Comparison of ENCODE assay signal across 21 cellular contexts in genomic region chr4:152773322-152773721, GRCh38. TPM values are rescaled to one million over a fixed set of nuclear protein-coding genes. Genes with fewer than 3 reads are reported as not detected.
DNase-seq lines count a peak whose midpoint lies in the region; ATAC-seq, FAIRE-seq and TF ChIP-seq lines count a peak whose summit lies in the region.
"Had no signal": no experiment of that assay in that cellular context is flagged by ENCODE, and none has a peak within 500 bp of the region (broad histone marks: within the 10 kb centered on the region; RNA-seq: fewer than 3 reads in every experiment).

No MANE protein-coding gene starts in this region.

- H3K27me3 ChIP-seq in IMR-90 (ENCODE audit: control insufficient read depth, insufficient read depth, low read length): peaks cover 12% of the 10 kb centered on the region; the same call in 1 of the 2 replicates
- no peaks in the 10 kb centered on the region for H3K27me3 ChIP-seq in H1 (replicated peaks in 1 of 4; ENCODE audit: control insufficient read depth in 3 of 4, extremely low read depth in 1 of 4, insufficient read depth in 3 of 4, low read length in 3 of 4)
- H3K27me3 ChIP-seq in left lung: no peaks in the 10 kb centered on the region
- H3K27me3 ChIP-seq: BLaER1 treated with 17β-estradiol and CSF1 and Interleukin-3, amounts not matched to agents 10 nM and 100 nM had no signal

- ATAC-seq in A549: no peak
- ATAC-seq in IMR-90 (ENCODE audit: low read depth): no peak
- ATAC-seq in left lung: no peak
- ATAC-seq: CD8-positive, alpha-beta T cell had no signal

- H2AK9ac ChIP-seq in IMR-90 (replicated peaks; ENCODE audit: low read depth, low read length, poor library complexity): no peak overlapping the region

- H3K4me3 ChIP-seq in A549 (no peak overlapping the region), IMR-90 (ENCODE audit: insufficient read depth, low read depth, low read length) (no peak overlapping the region), H1 (ENCODE audit: extremely low read depth in 1 of 4, insufficient read depth in 2 of 4, low read depth in 3 of 4, low read length in 4 of 4) (no peak overlapping the region), left lung (no peak overlapping the region)
- H3K4me3 ChIP-seq: BLaER1 treated with 17β-estradiol and CSF1 and Interleukin-3, amounts not matched to agents 10 nM and 100 nM; GM12878 had no signal

- H4K5ac ChIP-seq in IMR-90 (ENCODE audit: low read depth, low read length) (no peak overlapping the region), H1 (ENCODE audit: insufficient read length, low read depth, low read length) (no peak overlapping the region)

- no peak overlapping the region for H2BK15ac ChIP-seq in IMR-90 (ENCODE audit: low read depth, low read length)
- no peak overlapping the region for H2BK15ac ChIP-seq in H1 (ENCODE audit: low read length)

- H2BK120ac ChIP-seq in IMR-90 (ENCODE audit: low read depth, low read length): no peak overlapping the region
- H2BK120ac ChIP-seq in H1 (replicated peaks; ENCODE audit: low read depth, low read length): no peak overlapping the region

- TF ChIP-seq EP300 in A549 (IDR thresholded peaks at IDR 0.05) (no peak), H1 (IDR thresholded peaks at IDR 0.05; ENCODE audit: borderline replicate concordance in 1 of 2, low read depth in 2 of 2, low read length in 2 of 2) (no peak)

- H3K9ac ChIP-seq in IMR-90 (ENCODE audit: low read depth, low read length) (no peak overlapping the region), H1 (replicated peaks in 1 of 4; ENCODE audit: extremely low read depth in 1 of 4, low read depth in 3 of 4, low read length in 3 of 4) (no peak overlapping the region)
- H3K9ac ChIP-seq: BLaER1 treated with 17β-estradiol and CSF1 and Interleukin-3, amounts not matched to agents 10 nM and 100 nM had no signal

- H3K23ac ChIP-seq in IMR-90 (ENCODE audit: low read depth, low read length): no peak overlapping the region
- H3K23ac ChIP-seq in H1 (ENCODE audit: insufficient read length): no peak overlapping the region

- no peak for TF ChIP-seq POLR2A in A549 (IDR thresholded peaks at IDR 0.05; ENCODE audit: low read length)
- TF ChIP-seq POLR2A in IMR-90 (IDR thresholded peaks at IDR 0.05; ENCODE audit: low read depth, low read length): no peak
- no peak for TF ChIP-seq POLR2A in H1 (IDR thresholded peaks at IDR 0.05; ENCODE audit: control extremely low read depth in 1 of 2, low read depth in 2 of 2, low read length in 2 of 2)

- no peaks in the 10 kb centered on the region for H3K36me3 ChIP-seq in IMR-90 (ENCODE audit: control insufficient read depth, insufficient read depth, low read length)
- H3K36me3 ChIP-seq in H1 (ENCODE audit: control insufficient read depth in 2 of 4, insufficient read depth in 4 of 4, low read length in 3 of 4): no peaks in the 10 kb centered on the region
- H3K36me3 ChIP-seq in left lung: no peaks in the 10 kb centered on the region
- H3K36me3 ChIP-seq: BLaER1 treated with 17β-estradiol and CSF1 and Interleukin-3, amounts not matched to agents 10 nM and 100 nM had no signal

- no TSS peak for BruUV-seq in IMR-90 (replicated peaks; lab: Mats Ljungman, UMichigan)

- H2AFZ ChIP-seq in IMR-90 (replicated peaks; ENCODE audit: low read length, poor library complexity) (no peak overlapping the region), H1 (ENCODE audit: low read length) (no peak overlapping the region)

- no peaks in the 10 kb centered on the region for H3K23me2 ChIP-seq in H1 (ENCODE audit: low read depth, low read length)

- H3K27ac ChIP-seq in A549 (no peak overlapping the region), IMR-90 (ENCODE audit: insufficient read depth, low read length) (no peak overlapping the region), H1 (ENCODE audit: low read depth, low read length) (no peak overlapping the region), left lung (no peak overlapping the region)
- H3K27ac ChIP-seq: BLaER1 treated with 17β-estradiol and CSF1 and Interleukin-3, amounts not matched to agents 10 nM and 100 nM; C4-2B had no signal

- no peak overlapping the region for H3K18ac ChIP-seq in IMR-90 (ENCODE audit: low read depth, low read length)
- H3K18ac ChIP-seq in H1 (ENCODE audit: extremely low read depth, low read length): no peak overlapping the region

- in situ Hi-C loops in IMR-90 (cut with MboI; ENCODE audit: low sequenced_read_pairs): no loop called here

- dilution Hi-C loops in IMR-90 (cut with HindIII; ENCODE audit: low sequenced_read_pairs, unreplicated experiment): no loop called here

- intact Hi-C loops in IMR-90 (cut with micrococcal nuclease) (no loop called here), left lung (cut with DNase I) (no loop called here)

- H3K4ac ChIP-seq in IMR-90 (ENCODE audit: low read depth, low read length): no peak overlapping the region
- H3K4ac ChIP-seq in H1 (replicated peaks; ENCODE audit: insufficient read length, low read depth, low read length): no peak overlapping the region

- no peaks in the 10 kb centered on the region for H3K9me1 ChIP-seq in IMR-90 (ENCODE audit: insufficient read depth, low read length)

- no peaks in the 10 kb centered on the region for H3K79me1 ChIP-seq in IMR-90 (ENCODE audit: low read depth in 1 of 2, low read length in 2 of 2)
- no peaks in the 10 kb centered on the region for H3K79me1 ChIP-seq in H1 (ENCODE audit: low read depth, low read length)

- no peak overlapping the region for H4K8ac ChIP-seq in IMR-90 (ENCODE audit: low read depth in 2 of 2, low read length in 2 of 2)
- no peak overlapping the region for H4K8ac ChIP-seq in H1 (ENCODE audit: extremely low read depth, insufficient read depth, low read length)

- H3K9me3 ChIP-seq in A549 (no peaks in the 10 kb centered on the region), IMR-90 (ENCODE audit: control insufficient read depth, insufficient read depth, low read length) (no peaks in the 10 kb centered on the region), H1 (ENCODE audit: insufficient read depth in 2 of 2, low read depth in 1 of 2, low read length in 1 of 2) (no peaks in the 10 kb centered on the region), left lung (no peaks in the 10 kb centered on the region)
- H3K9me3 ChIP-seq: BLaER1 treated with 17β-estradiol and CSF1 and Interleukin-3, amounts not matched to agents 10 nM and 100 nM; Caco-2 had no signal

- H2AK5ac ChIP-seq in IMR-90 (ENCODE audit: low read depth, low read length) (no peak overlapping the region), H1 (ENCODE audit: low read depth, low read length) (no peak overlapping the region)

- no peaks in the 10 kb centered on the region for H3K79me2 ChIP-seq in H1 (ENCODE audit: control insufficient read depth in 1 of 2, insufficient read depth in 2 of 2, low read length in 2 of 2)

- H2BK20ac ChIP-seq in IMR-90 (ENCODE audit: low read depth, low read length) (no peak overlapping the region), H1 (ENCODE audit: low read length) (no peak overlapping the region)

- no peak overlapping the region for H3K56ac ChIP-seq in IMR-90 (ENCODE audit: extremely low read depth, insufficient read depth, low read length)
- H3K56ac ChIP-seq in H1 (replicated peaks; ENCODE audit: insufficient read length, low read depth, low read length): no peak overlapping the region

- CTCF ChIA-PET in A549 (lab: Yijun Ruan, JAX) (no interaction called here), IMR-90 (lab: Yijun Ruan, JAX) (no interaction called here), H1 (lab: Charles Lee; ENCODE audit: partially characterized antibody) (no interaction called here)

- POLR2A ChIA-PET in A549 (lab: Yijun Ruan, JAX): no interaction called here
- POLR2A ChIA-PET in IMR-90 (lab: Charles Lee; ENCODE audit: unreplicated experiment): no interaction called here
- POLR2A ChIA-PET in H1 (lab: Charles Lee; ENCODE audit: partially characterized antibody): no interaction called here

- H3K4me2 ChIP-seq in A549 (no peak overlapping the region), IMR-90 (ENCODE audit: low read depth, low read length) (no peak overlapping the region), H1 (ENCODE audit: insufficient read depth in 1 of 2, low read depth in 2 of 2, low read length in 2 of 2) (no peak overlapping the region)
- H3K4me2 ChIP-seq: BLaER1 treated with 17β-estradiol and CSF1 and Interleukin-3, amounts not matched to agents 10 nM and 100 nM had no signal

- H4K91ac ChIP-seq in IMR-90 (ENCODE audit: insufficient read depth, low read depth, low read length) (no peak overlapping the region), H1 (replicated peaks; ENCODE audit: insufficient read length, low read length) (no peak overlapping the region)

- WGBS in A549 (ENCODE audit: missing lambda C conversion rate): 75% methylated on average over 2 of the region's 2 CpGs
- WGBS in IMR-90 (ENCODE audit: extremely low coverage in 2 of 2, insufficient read length in 1 of 2), 2 experiments: no CpG with 5 or more reads among the region's 2 CpGs
- WGBS in H1 (ENCODE audit: extremely low coverage in 1 of 2, insufficient coverage in 1 of 2, insufficient read length in 1 of 2, insufficient replicate concordance in 2 of 2, low coverage in 1 of 2, low lambda C conversion rate in 2 of 2, missing lambda C conversion rate in 1 of 2), 2 experiments: 94% methylated on average over 2 of the region's 2 CpGs; no CpG with 5 or more reads in 1 of the 2 experiments

- H2BK5ac ChIP-seq in IMR-90 (ENCODE audit: low read depth, low read length, poor library complexity, severe bottlenecking) (no peak overlapping the region), H1 (ENCODE audit: low read depth, low read length) (no peak overlapping the region)

- TF ChIP-seq CTCF in A549 (IDR thresholded peaks at IDR 0.05) (no peak), IMR-90 (conservative IDR thresholded peaks at IDR 0.05; ENCODE audit: low read depth, low read length) (no peak), H1 (IDR thresholded peaks at IDR 0.05; ENCODE audit: control extremely low read depth in 1 of 3, insufficient read depth in 1 of 3, low read depth in 1 of 3, low read length in 3 of 3) (no peak), left lung (IDR thresholded peaks at IDR 0.05) (no peak)

- TF ChIP-seq RAD21 in A549 (conservative IDR thresholded peaks at IDR 0.05 in 1 of 2, IDR thresholded peaks at IDR 0.05 in 1 of 2) (no peak), IMR-90 (IDR thresholded peaks at IDR 0.05; ENCODE audit: low read length) (no peak), H1 (IDR thresholded peaks at IDR 0.05 in 1 of 2, conservative IDR thresholded peaks at IDR 0.05 in 1 of 2; ENCODE audit: low read depth in 2 of 2, low read length in 2 of 2) (no peak)

- peaks cover 9% of the 10 kb centered on the region for H3K4me1 ChIP-seq in A549
- H3K4me1 ChIP-seq in IMR-90 (ENCODE audit: control insufficient read depth, insufficient read depth, low read length): no peaks in the 10 kb centered on the region
- H3K4me1 ChIP-seq in H1 (replicated peaks in 1 of 4; ENCODE audit: control insufficient read depth in 3 of 4, insufficient read depth in 4 of 4, low read length in 3 of 4): no peaks in the 10 kb centered on the region
- H3K4me1 ChIP-seq in left lung: peaks cover 0 to 4% of the 10 kb centered on the region in 2 donors

- H3K14ac ChIP-seq in IMR-90 (replicated peaks; ENCODE audit: low read depth, low read length): no peak overlapping the region
- H3K14ac ChIP-seq in H1 (ENCODE audit: insufficient read length): no peak overlapping the region

- H2BK12ac ChIP-seq in H1 (ENCODE audit: low read depth, low read length): no peak overlapping the region

- DNase-seq in A549 (ENCODE audit: low read depth in 1 of 2, low spot score in 1 of 2) (no peak), IMR-90 (no peak), H1 (ENCODE audit: low read depth in 1 of 2, low spot score in 2 of 2) (no peak), anterior cingulate cortex (lab: John Stamatoyannopoulos, UW) (no peak), left lung (no peak)
- DNase-seq: 8988T; AML-193; Caco-2; Calu3; CD4-positive, alpha-beta T cell; CD8-positive, alpha-beta T cell; DMS79 treated with DMSO at 0.1 percent for 48 hours had no signal

- H4K20me1 ChIP-seq in IMR-90 (ENCODE audit: insufficient read depth, low read length) (no peaks in the 10 kb centered on the region), H1 (replicated peaks in 1 of 2; ENCODE audit: control insufficient read depth in 1 of 2, insufficient read depth in 2 of 2, low read length in 2 of 2) (no peaks in the 10 kb centered on the region)
- H4K20me1 ChIP-seq: BLaER1 treated with 17β-estradiol and CSF1 and Interleukin-3, amounts not matched to agents 10 nM and 100 nM had no signal

- FAIRE-seq in A549 (lab: Jason Lieb, UNC) (no peak), H1 (lab: Jason Lieb, UNC) (no peak)
- FAIRE-seq: A204.1, D721Med, G401.6, GM12878, GM12892, GM18507 had no signal

RNA-seq across cellular contexts. Expression of gene TIGD4, which starts 6.2 kb away (rescaled TPM):
- polyA plus RNA-seq in A549 (2011; rRNA removed) (0.44 and 0.45 TPM in 2 replicates), A549 (2017; fragmentation: RNase III; extraction: RNeasy Plus Mini Kit Qiagen cat#74134 plus additional on column Dnase treatment) (0.30 to 0.38 TPM (median 0.33 TPM) in 3 replicates), IMR-90 (2012; rRNA removed) (0.03 TPM in 1 of 2 replicates, not detected in the other), H1 (2011; rRNA removed) (0.20 and 0.42 TPM in 2 replicates)
- polyA plus RNA-seq in A549 (2012; cell fraction: cytosol; rRNA removed): 0.09 and 0.12 TPM in 2 replicates
- polyA plus RNA-seq in A549 (2012; cell fraction: nucleus; rRNA removed): 0.05 and 0.09 TPM in 2 replicates
- 0.19 and 0.37 TPM in 2 replicates for polyA minus RNA-seq in A549 (2011; rRNA and poly(A)+ RNA removed)
- total RNA-seq in IMR-90 (2012; rRNA removed) (not detected in 2 replicates), left lung (under 1 TPM; 0.38 to 0.39 TPM)
- not detected in 2 replicates for polyA plus RNA-seq in IMR-90 (2012; cell fraction: cytosol; rRNA removed)
- polyA plus RNA-seq in IMR-90 (2012; cell fraction: nucleus; rRNA removed; ENCODE audit: low replicate concordance): 0.02 TPM in 1 of 2 replicates, not detected in the other
- 1.8 and 2.3 TPM in 2 replicates for total RNA-seq in H1 (2021; fragmentation: NEBNext Ultra II Directional; extraction: Animal tissue kit (Norgen Biotek cat#: 25700))
- polyA plus RNA-seq in H1 (2011; cell fraction: cytosol; rRNA removed): 0.74 TPM
- 0.50 TPM for polyA plus RNA-seq in H1 (2011; cell fraction: nucleus; rRNA removed)
- 1.0 to 2.7 TPM (median 1.1 TPM) in 4 replicates for polyA plus RNA-seq in H1 (2012, experiment 1 of 2)
- polyA plus RNA-seq in H1 (2012, experiment 2 of 2): 0.08 TPM
- 1.7 TPM for polyA plus RNA-seq in H1 (2013, experiment 1 of 2)
- polyA plus RNA-seq in H1 (2013, experiment 2 of 2): 1.7 TPM
- polyA minus RNA-seq in H1 (2011; rRNA and poly(A)+ RNA removed): 0.82 and 1.0 TPM in 2 replicates
- polyA minus RNA-seq in H1 (2011; cell fraction: cytosol; rRNA and poly(A)+ RNA removed): 2.2 TPM
- polyA minus RNA-seq in H1 (2011; cell fraction: nucleus; rRNA and poly(A)+ RNA removed): 3.4 TPM
- polyA plus RNA-seq: BJ had no signal

RNA-seq across cellular contexts. Expression of gene ARFIP1, which starts 6.4 kb away (rescaled TPM):
- polyA plus RNA-seq in A549 (2011; rRNA removed) (27.6 and 39.2 TPM in 2 replicates), A549 (2017; fragmentation: RNase III; extraction: RNeasy Plus Mini Kit Qiagen cat#74134 plus additional on column Dnase treatment) (17.0 to 17.5 TPM (median 17.1 TPM) in 3 replicates), IMR-90 (2012; rRNA removed) (12.7 and 13.8 TPM in 2 replicates), H1 (2011; rRNA removed) (9.1 and 13.5 TPM in 2 replicates)
- polyA plus RNA-seq in A549 (2012; cell fraction: cytosol; rRNA removed): 5.8 and 6.4 TPM in 2 replicates
- 3.3 and 5.1 TPM in 2 replicates for polyA plus RNA-seq in A549 (2012; cell fraction: nucleus; rRNA removed)
- 8.6 and 9.4 TPM in 2 replicates for polyA minus RNA-seq in A549 (2011; rRNA and poly(A)+ RNA removed)
- total RNA-seq in IMR-90 (2012; rRNA removed) (30.5 and 37.5 TPM in 2 replicates), left lung (10 to 100 TPM; 34.7 to 36.4 TPM)
- 1.9 and 3.3 TPM in 2 replicates for polyA plus RNA-seq in IMR-90 (2012; cell fraction: cytosol; rRNA removed)
- 0.71 and 6.6 TPM in 2 replicates for polyA plus RNA-seq in IMR-90 (2012; cell fraction: nucleus; rRNA removed; ENCODE audit: low replicate concordance)
- 36.3 and 38.0 TPM in 2 replicates for total RNA-seq in H1 (2021; fragmentation: NEBNext Ultra II Directional; extraction: Animal tissue kit (Norgen Biotek cat#: 25700))
- 19.9 TPM for polyA plus RNA-seq in H1 (2011; cell fraction: cytosol; rRNA removed)
- 4.0 TPM for polyA plus RNA-seq in H1 (2011; cell fraction: nucleus; rRNA removed)
- 14.8 to 28.6 TPM (median 19.8 TPM) in 4 replicates for polyA plus RNA-seq in H1 (2012, experiment 1 of 2)
- polyA plus RNA-seq in H1 (2012, experiment 2 of 2): 2.4 TPM
- 25.1 TPM for polyA plus RNA-seq in H1 (2013, experiment 1 of 2)
- polyA plus RNA-seq in H1 (2013, experiment 2 of 2): 25.2 TPM
- polyA minus RNA-seq in H1 (2011; rRNA and poly(A)+ RNA removed): 15.3 and 19.6 TPM in 2 replicates
- polyA minus RNA-seq in H1 (2011; cell fraction: cytosol; rRNA and poly(A)+ RNA removed): 14.7 TPM
- 21.3 TPM for polyA minus RNA-seq in H1 (2011; cell fraction: nucleus; rRNA and poly(A)+ RNA removed)

Comparison
In these comparisons a context has a peak if more than half of its experiments do, and no peak if none do; other contexts are left out.
1. Of the 18 proteins assayed by ChIP-seq in both H1 and A549: peak only in H1: none; only in A549: none; in both: MAFK; in neither: 17.